21 cellular contexts compared by ENCODE assay signal in genomic region chr3:4926892-4927291, GRCh38.
"Had no signal": no experiment of that assay in that cellular context is flagged by ENCODE, and none has a peak within 500 bp of the region (broad histone marks: within the 10 kb centered on the region; RNA-seq: fewer than 3 reads in every experiment).

No MANE protein-coding gene starts in this region.

- H3K27ac Mint-ChIP-seq: activated B cell treated with CpG ODN at 0.5 μM for 24 hours had no signal

- DNase-seq: activated B cell treated with CpG ODN at 0.5 μM for 24 hours; activated CD8-positive, alpha-beta memory T cell treated with anti-CD3 and anti-CD28 coated beads, Interleukin-2, amount 50 U/mL, for 48 hours; activated gamma-delta T cell; activated naive CD4-positive, alpha-beta T cell treated with anti-CD3 and anti-CD28 coated beads, Interleukin-2, amount 50 U/mL, for 16 hours; aorta; body of pancreas; cerebellar nuclear complex; colonic mucosa; effector CD8-positive, alpha-beta T cell; esophagus squamous epithelium; left lung; lower lobe of right lung; mesenchymal stem cell; naive thymus-derived CD8-positive, alpha-beta T cell; posterior cingulate gyrus; right cardiac atrium; stimulated activated CD4-positive, alpha-beta T cell treated with anti-CD3 and anti-CD28 coated beads, Interleukin-2, amount 100 ng/mL, for 48 hours; tibial artery; upper lobe of right lung had no signal

- H3K27me3 Mint-ChIP-seq: activated B cell treated with CpG ODN at 0.5 μM for 24 hours; activated CD4-positive, alpha-beta T cell treated with anti-CD3 and anti-CD28 coated beads for 36 hours; naive thymus-derived CD8-positive, alpha-beta T cell; T-cell had no signal

- H3K4me3 Mint-ChIP-seq: activated B cell treated with CpG ODN at 0.5 μM for 24 hours; activated CD4-positive, alpha-beta T cell treated with anti-CD3 and anti-CD28 coated beads for 36 hours; T-cell had no signal

- H3K9me3 Mint-ChIP-seq: activated B cell treated with CpG ODN at 0.5 μM for 24 hours; naive thymus-derived CD8-positive, alpha-beta T cell; T-cell had no signal

- H3K36me3 Mint-ChIP-seq: naive thymus-derived CD8-positive, alpha-beta T cell; T-cell had no signal

- ATAC-seq: body of pancreas; left lung; lower lobe of right lung; naive thymus-derived CD8-positive, alpha-beta T cell; upper lobe of right lung had no signal
